In the genomic region with DNA sequence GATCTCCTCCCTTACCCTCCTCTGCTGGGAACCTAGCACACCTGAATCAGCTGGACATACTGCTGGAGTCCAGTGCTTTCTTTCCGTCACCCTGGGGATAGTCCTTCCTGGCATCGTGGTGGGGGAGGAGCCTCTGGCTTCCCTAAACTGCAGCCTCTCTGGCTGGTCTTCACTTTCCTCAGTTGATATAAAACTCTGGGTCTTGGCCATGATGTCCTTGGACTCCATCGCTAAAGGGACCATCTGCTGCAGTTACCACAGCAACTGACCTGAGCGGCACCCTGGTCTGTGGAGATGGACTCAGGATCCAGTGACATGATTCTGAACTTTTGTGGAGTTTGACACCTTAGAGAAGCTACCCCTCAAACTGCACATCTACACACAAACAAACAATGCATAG, we compare ENCODE assay signal across 17 cellular contexts. TPM values are rescaled to one million over a fixed set of nuclear protein-coding genes. Genes with fewer than 3 reads are reported as not detected.
DNase-seq lines count a peak whose midpoint lies in the region; ATAC-seq and TF ChIP-seq lines count a peak whose summit lies in the region.
"Had no signal": no experiment of that assay in that cellular context is flagged by ENCODE, and none has a peak within 500 bp of the region (broad histone marks: within the 10 kb centered on the region; RNA-seq: fewer than 3 reads in every experiment).

No MANE protein-coding gene starts in this region.

- CTCF ChIA-PET in Panc1 (lab: Charles Lee), result no interaction called here

- DNase-seq in right atrium auricular region (ENCODE audit: low spot score) (peak; percentile 4), cardiac septum (ENCODE audit: low spot score) (no peak), Panc1 (ENCODE audit: low read depth, low spot score) (no peak), chondrocyte (ENCODE audit: low spot score) (no peak), H7 (no peak)
- no peak for DNase-seq in stimulated activated naive B cell treated with anti-CD40 and anti-IgM and Interleukin-4, amounts not matched to agents 10 μg/mL and 1 μg/mL and 100 μg/mL, for 72 hours
- DNase-seq in stimulated activated CD4-positive, alpha-beta T cell treated with anti-CD3 and anti-CD28 coated beads, Interleukin-4, amount 100 ng/mL, for 24 hours, result no peak
- no peak for DNase-seq in activated CD4-positive, alpha-beta T cell treated with anti-CD3 and anti-CD28 coated beads for 4 hours
- DNase-seq: BE2C; CD4-positive, alpha-beta memory T cell; DMS79; GOT3 had no signal

- TSS peak; percentile 70 for BruUV-seq in Panc1 (replicated peaks; lab: Mats Ljungman, UMichigan)

- intact Hi-C loops in cardiac septum (cut with DNase I), result no loop called here
- intact Hi-C loops in Panc1 (cut with micrococcal nuclease; ENCODE audit: unreplicated experiment), result no loop called here

- H3K27me3 Mint-ChIP-seq in chondrocyte (ENCODE audit: low read depth), result no peaks in the 10 kb centered on the region
- H3K27me3 Mint-ChIP-seq in stimulated activated naive B cell treated with anti-CD40 and anti-IgM and Interleukin-4, amounts not matched to agents 10 μg/mL and 1 μg/mL and 100 μg/mL, for 72 hours, result no peaks in the 10 kb centered on the region
- H3K27me3 Mint-ChIP-seq: CD4-positive, alpha-beta memory T cell had no signal

- POLR2A ChIA-PET in Panc1 (lab: Charles Lee), result no interaction called here

- peak overlapping the region; percentile 45 for H3K27ac Mint-ChIP-seq in chondrocyte (ENCODE audit: unreplicated experiment)
- H3K27ac Mint-ChIP-seq in stimulated activated naive B cell treated with anti-CD40 and anti-IgM and Interleukin-4, amounts not matched to agents 10 μg/mL and 1 μg/mL and 100 μg/mL, for 72 hours, result peak overlapping the region; percentile 76

- H3K4me3 Mint-ChIP-seq in chondrocyte (ENCODE audit: unreplicated experiment), result no peak overlapping the region
- H3K4me3 Mint-ChIP-seq in stimulated activated naive B cell treated with anti-CD40 and anti-IgM and Interleukin-4, amounts not matched to agents 10 μg/mL and 1 μg/mL and 100 μg/mL, for 72 hours, result no peak overlapping the region
- H3K4me3 Mint-ChIP-seq: CD4-positive, alpha-beta memory T cell had no signal

- no peak overlapping the region for H3K27ac ChIP-seq in right atrium auricular region
- no peak overlapping the region for H3K27ac ChIP-seq in Panc1 (ENCODE audit: low read length)
- H3K27ac ChIP-seq: A549, C4-2B had no signal

- H3K27me3 ChIP-seq in right atrium auricular region (no peaks in the 10 kb centered on the region), Panc1 (ENCODE audit: control insufficient read depth, insufficient read depth, low read length) (no peaks in the 10 kb centered on the region), H7 (ENCODE audit: control insufficient read depth, insufficient read depth, low read length) (no peaks in the 10 kb centered on the region)
- H3K27me3 ChIP-seq: BE2C had no signal

- H3K9me3 ChIP-seq in right atrium auricular region (no peaks in the 10 kb centered on the region), Panc1 (ENCODE audit: control insufficient read depth, insufficient read depth, low read depth, low read length) (no peaks in the 10 kb centered on the region)
- H3K9me3 ChIP-seq: A549, BE2C, HAP-1 had no signal

- no peaks in the 10 kb centered on the region for H3K4me1 Mint-ChIP-seq in chondrocyte (ENCODE audit: low read depth)
- H3K4me1 Mint-ChIP-seq in stimulated activated naive B cell treated with anti-CD40 and anti-IgM and Interleukin-4, amounts not matched to agents 10 μg/mL and 1 μg/mL and 100 μg/mL, for 72 hours, result peaks cover 0 to 3% of the 10 kb centered on the region in 2 donors

- no peak for TF ChIP-seq CTCF in right atrium auricular region (IDR thresholded peaks at IDR 0.05)
- TF ChIP-seq CTCF in Panc1 (IDR thresholded peaks at IDR 0.05), result no peak
- no peak for TF ChIP-seq CTCF in chondrocyte (IDR thresholded peaks at IDR 0.05)

- H3K36me3 ChIP-seq in right atrium auricular region (peaks cover 58% of the 10 kb centered on the region), Panc1 (ENCODE audit: control insufficient read depth, insufficient read depth, low read length) (peaks cover 16% of the 10 kb centered on the region; the same call in 1 of the 2 replicates), H7 (replicated peaks; ENCODE audit: control insufficient read depth, insufficient read depth, low read length) (peaks cover 34% of the 10 kb centered on the region)

- H3K4me1 ChIP-seq in right atrium auricular region (no peaks in the 10 kb centered on the region), Panc1 (ENCODE audit: control insufficient read depth, insufficient read depth, low read length) (no peaks in the 10 kb centered on the region)
- H3K4me1 ChIP-seq: A549, BE2C, HAP-1 had no signal

- in situ Hi-C loops in Panc1 (cut with HindIII; ENCODE audit: low pct_unique_long_range_greater_than_20kb, low sequenced_read_pairs), result no loop called here

- ATAC-seq in Panc1, result no peak
- no peak for ATAC-seq in stimulated activated naive B cell treated with anti-CD40 and anti-IgM and Interleukin-4, amounts not matched to agents 10 μg/mL and 1 μg/mL and 100 μg/mL, for 72 hours (replicated peaks)
- ATAC-seq: A549, HepG2 had no signal

- H3K9me3 Mint-ChIP-seq in chondrocyte (ENCODE audit: low read depth), result no peaks in the 10 kb centered on the region
- H3K9me3 Mint-ChIP-seq in stimulated activated naive B cell treated with anti-CD40 and anti-IgM and Interleukin-4, amounts not matched to agents 10 μg/mL and 1 μg/mL and 100 μg/mL, for 72 hours, result no peaks in the 10 kb centered on the region

- H3K36me3 Mint-ChIP-seq in chondrocyte (ENCODE audit: low read depth), result peaks cover 33% of the 10 kb centered on the region
- H3K36me3 Mint-ChIP-seq in stimulated activated naive B cell treated with anti-CD40 and anti-IgM and Interleukin-4, amounts not matched to agents 10 μg/mL and 1 μg/mL and 100 μg/mL, for 72 hours, result peaks cover 46 to 63% of the 10 kb centered on the region in 2 donors

- H3K4me3 ChIP-seq in right atrium auricular region (no peak overlapping the region), Panc1 (ENCODE audit: low read depth in 2 of 2, low read length in 2 of 2) (no peak overlapping the region), H7 (ENCODE audit: insufficient read depth, low read depth, low read length) (no peak overlapping the region)
- H3K4me3 ChIP-seq: A549, HAP-1 had no signal

RNA-seq across cellular contexts. Expression of gene PARS2, which starts 22.8 kb away (rescaled TPM):
- total RNA-seq in right atrium auricular region (1 to 10 TPM; 3.9 to 4.0 TPM), cardiac septum (3.8 TPM), Panc1 (2021; ENCODE audit: unreplicated experiment) (4.4 TPM), chondrocyte (3.2 to 4.2 TPM (median 4.0 TPM) in 3 replicates)
- polyA plus RNA-seq in Panc1 (2012; ENCODE audit: insufficient read length), result 5.9 TPM
- 25.2 and 27.9 TPM in 2 replicates for total RNA-seq in H7 (2014; rRNA removed; shearing (Covaris generic))

RNA-seq across cellular contexts. Expression of gene TTC4, which starts 25.9 kb away (rescaled TPM):
- total RNA-seq in right atrium auricular region, result 10 to 100 TPM in 1 of 2 donors, 1 to 10 TPM in 1; 9.8 to 10.3 TPM
- total RNA-seq in cardiac septum, result 16.7 TPM
- 25.2 TPM for total RNA-seq in Panc1 (2021; ENCODE audit: unreplicated experiment)
- polyA plus RNA-seq in Panc1 (2012; ENCODE audit: insufficient read length), result 19.1 TPM
- 12.6 to 14.7 TPM (median 12.7 TPM) in 3 replicates for total RNA-seq in chondrocyte
- 35.8 and 37.3 TPM in 2 replicates for total RNA-seq in H7 (2014; rRNA removed; shearing (Covaris generic))

RNA-seq across cellular contexts. Expression of gene TTC22, which starts 59.6 kb away (rescaled TPM):
- under 1 TPM; 0.43 to 0.70 TPM for total RNA-seq in right atrium auricular region
- 0.08 TPM for total RNA-seq in cardiac septum
- 0.10 TPM for total RNA-seq in Panc1 (2021; ENCODE audit: unreplicated experiment)
- 0.08 TPM for polyA plus RNA-seq in Panc1 (2012; ENCODE audit: insufficient read length)
- not detected in 3 replicates for total RNA-seq in chondrocyte
- 0.92 and 1.2 TPM in 2 replicates for total RNA-seq in H7 (2014; rRNA removed; shearing (Covaris generic))
- total RNA-seq: HepG2 had no signal
- polyA plus RNA-seq: A549, AG04450, HepG2 had no signal
